ENCODE assay signal across 8 cellular contexts in genomic region chr1:240967070-240967724, GRCh38.
DNase-seq lines count a peak whose midpoint lies in the region; ATAC-seq, FAIRE-seq and TF ChIP-seq lines count a peak whose summit lies in the region.
"Had no signal": no experiment of that assay in that cellular context is flagged by ENCODE, and none has a peak within 500 bp of the region (broad histone marks: within the 10 kb centered on the region; RNA-seq: fewer than 3 reads in every experiment).

No MANE protein-coding gene starts in this region.

- H2AFZ ChIP-seq in H1 (ENCODE audit: low read length), result peak overlapping the region; percentile 66; the same call in 1 of the 2 replicates
- no peak overlapping the region for H2AFZ ChIP-seq in neural progenitor cell (replicated peaks)

- H3K79me2 ChIP-seq in H1 (ENCODE audit: control insufficient read depth in 1 of 2, insufficient read depth in 2 of 2, low read length in 2 of 2), result no peaks in the 10 kb centered on the region
- H3K79me2 ChIP-seq in neural progenitor cell (ENCODE audit: low read depth), result no peaks in the 10 kb centered on the region

- H3K27ac ChIP-seq in H1 (ENCODE audit: low read depth, low read length) (no peak overlapping the region), neural progenitor cell (no peak overlapping the region), gastroesophageal sphincter (no peak overlapping the region)

- H3K9me3 Mint-ChIP-seq in neural progenitor cell, result no peaks in the 10 kb centered on the region
- H3K9me3 Mint-ChIP-seq: dendritic cell treated with granulocyte-macrophage colony-stimulating factor and Interleukin-4, amounts not matched to agents 40 ng/mL and 50 ng/mL, for 4 days had no signal

- 0 out of 2 replicates have a peak, but pooled peaks have one; percentile 3 for TF ChIP-seq CTCF in GM12874 (IDR thresholded peaks at IDR 0.05; ENCODE audit: insufficient read depth, low read depth, low read length)
- TF ChIP-seq CTCF in H1 (IDR thresholded peaks at IDR 0.05; ENCODE audit: control extremely low read depth in 1 of 3, insufficient read depth in 1 of 3, low read depth in 1 of 3, low read length in 3 of 3), result peak in 2 of 3 experiments; percentile 49 to 54; a peak in 2 of 4 replicates
- peak; percentile 52 for TF ChIP-seq CTCF in neural progenitor cell (IDR thresholded peaks at IDR 0.05)
- TF ChIP-seq CTCF in gastroesophageal sphincter (IDR thresholded peaks at IDR 0.05), result no peak

- H3K23me2 ChIP-seq in H1 (ENCODE audit: low read depth, low read length), result no peaks in the 10 kb centered on the region

- no peak overlapping the region for H4K5ac ChIP-seq in H1 (ENCODE audit: insufficient read length, low read depth, low read length)

- no peak overlapping the region for H3K4me2 ChIP-seq in H1 (ENCODE audit: insufficient read depth in 1 of 2, low read depth in 2 of 2, low read length in 2 of 2)
- no peak overlapping the region for H3K4me2 ChIP-seq in neural progenitor cell

- H3K9me3 ChIP-seq in H1 (ENCODE audit: insufficient read depth in 2 of 2, low read depth in 1 of 2, low read length in 1 of 2) (no peaks in the 10 kb centered on the region), neural progenitor cell (ENCODE audit: low read depth) (no peaks in the 10 kb centered on the region), gastroesophageal sphincter (no peaks in the 10 kb centered on the region)

- no peak overlapping the region for H4K91ac ChIP-seq in H1 (replicated peaks; ENCODE audit: insufficient read length, low read length)

- no peak overlapping the region for H3K4me3 ChIP-seq in H1 (ENCODE audit: extremely low read depth in 1 of 4, insufficient read depth in 2 of 4, low read depth in 3 of 4, low read length in 4 of 4)
- H3K4me3 ChIP-seq in neural progenitor cell, result no peak overlapping the region
- no peak overlapping the region for H3K4me3 ChIP-seq in gastroesophageal sphincter

- 86% methylated on average over 10 of the region's 10 CpGs; no CpG with 5 or more reads in 1 of the 2 experiments for WGBS in H1 (ENCODE audit: extremely low coverage in 1 of 2, insufficient coverage in 1 of 2, insufficient read length in 1 of 2, insufficient replicate concordance in 2 of 2, low coverage in 1 of 2, low lambda C conversion rate in 2 of 2, missing lambda C conversion rate in 1 of 2), 2 experiments
- WGBS in gastroesophageal sphincter (ENCODE audit: low coverage in 1 of 2), 2 donors, result 74 to 81% methylated on average over 7 to 10 of the region's 10 CpGs

- no peak overlapping the region for H4K8ac ChIP-seq in H1 (ENCODE audit: extremely low read depth, insufficient read depth, low read length)

- ATAC-seq in gastroesophageal sphincter, result no peak
- no peak for ATAC-seq in HG02571 (IDR thresholded peaks at IDR 0.05; ENCODE audit: unreplicated experiment)

- TF ChIP-seq RAD21 in H1 (IDR thresholded peaks at IDR 0.05 in 1 of 2, conservative IDR thresholded peaks at IDR 0.05 in 1 of 2; ENCODE audit: low read depth in 2 of 2, low read length in 2 of 2), result peak; percentile 91 to 92

- H4K20me1 ChIP-seq in H1 (replicated peaks in 1 of 2; ENCODE audit: control insufficient read depth in 1 of 2, insufficient read depth in 2 of 2, low read length in 2 of 2), result no peaks in the 10 kb centered on the region
- H4K20me1 ChIP-seq in neural progenitor cell (ENCODE audit: low read depth), result no peaks in the 10 kb centered on the region

- H2BK120ac ChIP-seq in H1 (replicated peaks; ENCODE audit: low read depth, low read length), result no peak overlapping the region

- DNase-seq in NCI-H146 (lab: John Stamatoyannopoulos, UW) (peak; percentile 22), H1 (ENCODE audit: low read depth in 1 of 2, low spot score in 2 of 2) (no peak), neural progenitor cell (ENCODE audit: low spot score) (peak; percentile 39), UCSD-AML1 (lab: John Stamatoyannopoulos, UW; ENCODE audit: unreplicated experiment) (no peak)

- no peak overlapping the region for H2BK20ac ChIP-seq in H1 (ENCODE audit: low read length)

- H3K4ac ChIP-seq in H1 (replicated peaks; ENCODE audit: insufficient read length, low read depth, low read length), result no peak overlapping the region

- H2BK12ac ChIP-seq in H1 (ENCODE audit: low read depth, low read length), result no peak overlapping the region; the same call in 1 of the 2 replicates

- no peaks in the 10 kb centered on the region for H3K27me3 ChIP-seq in H1 (replicated peaks in 1 of 4; ENCODE audit: control insufficient read depth in 3 of 4, extremely low read depth in 1 of 4, insufficient read depth in 3 of 4, low read length in 3 of 4)
- H3K27me3 ChIP-seq in neural progenitor cell, result no peaks in the 10 kb centered on the region
- peaks cover 7% of the 10 kb centered on the region for H3K27me3 ChIP-seq in gastroesophageal sphincter

- H3K27ac Mint-ChIP-seq in neural progenitor cell, result no peak overlapping the region
- H3K27ac Mint-ChIP-seq: dendritic cell treated with granulocyte-macrophage colony-stimulating factor and Interleukin-4, amounts not matched to agents 40 ng/mL and 50 ng/mL, for 4 days had no signal

- no peak overlapping the region for H3K56ac ChIP-seq in H1 (replicated peaks; ENCODE audit: insufficient read length, low read depth, low read length)

- TF ChIP-seq POLR2A in H1 (IDR thresholded peaks at IDR 0.05; ENCODE audit: control extremely low read depth in 1 of 2, low read depth in 2 of 2, low read length in 2 of 2) (no peak), gastroesophageal sphincter (IDR thresholded peaks at IDR 0.05) (no peak)

- TF ChIP-seq EP300 in H1 (IDR thresholded peaks at IDR 0.05; ENCODE audit: borderline replicate concordance in 1 of 2, low read depth in 2 of 2, low read length in 2 of 2) (no peak), gastroesophageal sphincter (IDR thresholded peaks at IDR 0.05) (no peak)

- POLR2A ChIA-PET in H1 (lab: Charles Lee; ENCODE audit: partially characterized antibody), result no interaction called here

- H3K4me1 Mint-ChIP-seq in neural progenitor cell, result no peaks in the 10 kb centered on the region

- no peaks in the 10 kb centered on the region for H3K27me3 Mint-ChIP-seq in neural progenitor cell (ENCODE audit: insufficient read depth, low read depth)
- H3K27me3 Mint-ChIP-seq: dendritic cell treated with granulocyte-macrophage colony-stimulating factor and Interleukin-4, amounts not matched to agents 40 ng/mL and 50 ng/mL, for 4 days had no signal

- no peak overlapping the region for H3K23ac ChIP-seq in H1 (ENCODE audit: insufficient read length)

- H3K36me3 ChIP-seq in H1 (ENCODE audit: control insufficient read depth in 2 of 4, insufficient read depth in 4 of 4, low read length in 3 of 4) (no peaks in the 10 kb centered on the region), neural progenitor cell (no peaks in the 10 kb centered on the region), gastroesophageal sphincter (no peaks in the 10 kb centered on the region)

- no peak overlapping the region for H3K14ac ChIP-seq in H1 (ENCODE audit: insufficient read length)

- H3F3A ChIP-seq in neural progenitor cell (ENCODE audit: low read depth), result no peaks in the 10 kb centered on the region

- H3K4me3 Mint-ChIP-seq in neural progenitor cell, result no peak overlapping the region
- H3K4me3 Mint-ChIP-seq: dendritic cell treated with granulocyte-macrophage colony-stimulating factor and Interleukin-4, amounts not matched to agents 40 ng/mL and 50 ng/mL, for 4 days had no signal

- peak; percentile 70 for FAIRE-seq in H1 (lab: Jason Lieb, UNC)

- H3K79me1 ChIP-seq in H1 (ENCODE audit: low read depth, low read length), result no peaks in the 10 kb centered on the region

- H3K4me1 ChIP-seq in H1 (replicated peaks in 1 of 4; ENCODE audit: control insufficient read depth in 3 of 4, insufficient read depth in 4 of 4, low read length in 3 of 4) (peaks cover 0 to 7% (median 3%) of the 10 kb centered on the region in 4 experiments; a peak in 3 of 7 replicates), neural progenitor cell (no peaks in the 10 kb centered on the region), gastroesophageal sphincter (no peaks in the 10 kb centered on the region)

- H3K18ac ChIP-seq in H1 (ENCODE audit: extremely low read depth, low read length), result no peak overlapping the region

- no peak overlapping the region for H2BK15ac ChIP-seq in H1 (ENCODE audit: low read length)

- no peak overlapping the region for H3K9ac ChIP-seq in H1 (replicated peaks in 1 of 4; ENCODE audit: extremely low read depth in 1 of 4, low read depth in 3 of 4, low read length in 3 of 4)
- no peak overlapping the region for H3K9ac ChIP-seq in neural progenitor cell

- no peaks in the 10 kb centered on the region for H3K36me3 Mint-ChIP-seq in neural progenitor cell

- CTCF ChIA-PET in H1 (lab: Charles Lee; ENCODE audit: partially characterized antibody), result interaction anchor here (0.6 to 3.1 kb wide), 52 partner anchors 8 to 532 kb away, joined by 3 to 15 read pairs (median 4); no protein-coding TSS in a partner anchor

- no peak overlapping the region for H2AK5ac ChIP-seq in H1 (ENCODE audit: low read depth, low read length)

- no peak overlapping the region for H2BK5ac ChIP-seq in H1 (ENCODE audit: low read depth, low read length)

TF ChIP-seq in H1, 55 proteins besides CTCF, POLR2A, EP300 and RAD21 (continues in another document):
- TF ChIP-seq TCF12 (IDR thresholded peaks at IDR 0.05; ENCODE audit: low read depth, low read length) (no peak), CHD1 (IDR thresholded peaks at IDR 0.05; ENCODE audit: low read depth, low read length) (no peak), ATF3 (IDR thresholded peaks at IDR 0.05; ENCODE audit: insufficient read depth, low read depth, low read length) (no peak), EZH2 (IDR thresholded peaks at IDR 0.05; ENCODE audit: low read depth, low read length, severe bottlenecking) (no peak), RBBP5 (IDR thresholded peaks at IDR 0.05; ENCODE audit: borderline replicate concordance, low read depth, low read length) (no peak), ATF2 (IDR thresholded peaks at IDR 0.05; ENCODE audit: low read length) (no peak), JUN (IDR thresholded peaks at IDR 0.05; ENCODE audit: low read depth, low read length) (no peak), JUND (IDR thresholded peaks at IDR 0.05; ENCODE audit: low read length) (no peak)

Comparison
In these comparisons a context has a peak if more than half of its experiments do, and no peak if none do; other contexts are left out.
1. CTCF ChIP-seq: peak in GM12874 (single experiment), H1 (2 of 3) and neural progenitor cell (single experiment); none in gastroesophageal sphincter (0 of 4).
2. DNase-seq: peak in NCI-H146 (single experiment) and neural progenitor cell (single experiment); none in H1 (0 of 2) and UCSD-AML1 (single experiment).